ENCODE assay signal across 8 cellular contexts in genomic region chr2:238513346-238513745, GRCh38.
DNase-seq lines count a peak whose midpoint lies in the region; ATAC-seq, FAIRE-seq and TF ChIP-seq lines count a peak whose summit lies in the region.

No MANE protein-coding gene starts in this region.

- H3K9ac ChIP-seq in smooth muscle cell (ENCODE audit: low read depth) = no peak overlapping the region

- intact Hi-C loops in OCI-LY7 (cut with micrococcal nuclease; ENCODE audit: unreplicated experiment) = no loop called here

- peak; percentile 71 for TF ChIP-seq CTCF in C4-2B (conservative IDR thresholded peaks at IDR 0.05)
- peak; percentile 82 for TF ChIP-seq CTCF in OCI-LY7 (conservative IDR thresholded peaks at IDR 0.05; ENCODE audit: low read length)
- peak; percentile 53 for TF ChIP-seq CTCF in smooth muscle cell (IDR thresholded peaks at IDR 0.05; ENCODE audit: borderline replicate concordance, insufficient read depth, poor library complexity, severe bottlenecking)

- H3K9me3 ChIP-seq in OCI-LY7 (ENCODE audit: low read length) = no peaks in the 10 kb centered on the region
- peaks cover 3% of the 10 kb centered on the region for H3K9me3 ChIP-seq in smooth muscle cell (replicated peaks; ENCODE audit: low read depth)

- TF ChIP-seq POLR2A in erythroblast (IDR thresholded peaks at IDR 0.05; ENCODE audit: low read length) = no peak

- CTCF ChIA-PET in OCI-LY7 (lab: Charles Lee; ENCODE audit: unreplicated experiment) = no interaction called here

- FAIRE-seq in GM18507 (lab: Jason Lieb, UNC) = no peak

- no peaks in the 10 kb centered on the region for H3K27me3 ChIP-seq in smooth muscle cell (ENCODE audit: low read depth)

- H3K4me3 ChIP-seq in OCI-LY7 (ENCODE audit: low read depth, low read length, poor library complexity, severe bottlenecking) (no peak overlapping the region), smooth muscle cell (no peak overlapping the region)

- ATAC-seq in GM19395 (IDR thresholded peaks at IDR 0.05; ENCODE audit: unreplicated experiment) = no peak

- no peaks in the 10 kb centered on the region for H4K20me1 ChIP-seq in OCI-LY7 (ENCODE audit: insufficient read depth, low read length)
- H4K20me1 ChIP-seq in smooth muscle cell (ENCODE audit: low read depth) = no peaks in the 10 kb centered on the region

- H2AFZ ChIP-seq in OCI-LY7 (ENCODE audit: low read length) = no peak overlapping the region
- H2AFZ ChIP-seq in smooth muscle cell (ENCODE audit: low read depth) = no peak overlapping the region

- H3K36me3 ChIP-seq in OCI-LY7 (ENCODE audit: insufficient read depth, low read length) = no peaks in the 10 kb centered on the region
- H3K36me3 ChIP-seq in smooth muscle cell (ENCODE audit: low read depth) = no peaks in the 10 kb centered on the region

- POLR2A ChIA-PET in OCI-LY7 (lab: Charles Lee) = no interaction called here

- WGBS in smooth muscle cell (ENCODE audit: low lambda C conversion rate) = 21% methylated on average over 3 of the region's 3 CpGs

- H3K27ac ChIP-seq in C4-2B = no peak overlapping the region
- H3K27ac ChIP-seq in OCI-LY7 (ENCODE audit: low read depth, low read length, poor library complexity, severe bottlenecking) = no peak overlapping the region
- no peak overlapping the region for H3K27ac ChIP-seq in smooth muscle cell (ENCODE audit: low read depth)

- H3K4me2 ChIP-seq in OCI-LY7 (ENCODE audit: low read length) (no peak overlapping the region), smooth muscle cell (no peak overlapping the region)

- H3F3A ChIP-seq in smooth muscle cell (ENCODE audit: low read depth) = no peaks in the 10 kb centered on the region

- no peaks in the 10 kb centered on the region for H3K79me2 ChIP-seq in OCI-LY7 (ENCODE audit: insufficient read depth, low read depth, low read length)
- H3K79me2 ChIP-seq in smooth muscle cell (ENCODE audit: low read depth) = no peaks in the 10 kb centered on the region

- no peaks in the 10 kb centered on the region for H3K9me2 ChIP-seq in OCI-LY7 (ENCODE audit: insufficient read depth, low read length)

- DNase-seq in GM18507 (ENCODE audit: extremely low spot score, insufficient read length, low read depth) = peak; percentile 18
- peak; percentile 51 for DNase-seq in OCI-LY7 (ENCODE audit: low spot score)
- DNase-seq in erythroblast (lab: John Stamatoyannopoulos, UW) = peak; percentile 41 to 58
- DNase-seq in smooth muscle cell (lab: John Stamatoyannopoulos, UW; ENCODE audit: unreplicated experiment) = no peak
- DNase-seq in NCI-H2196 treated with DMSO at 0.1 percent for 48 hours (lab: John Stamatoyannopoulos, UW; ENCODE audit: unreplicated experiment) = no peak
- no peak for DNase-seq in activated CD4-positive, CD25-positive, alpha-beta regulatory T cell treated with anti-CD3 and anti-CD28 coated beads, Interleukin-2, amount 50 U/mL, for 72 hours

- BruUV-seq in OCI-LY7 (replicated peaks; lab: Mats Ljungman, UMichigan) = no TSS peak

- H3K4me1 ChIP-seq in OCI-LY7 (ENCODE audit: insufficient read depth, low read length, poor library complexity, severe bottlenecking) = no peaks in the 10 kb centered on the region
- H3K4me1 ChIP-seq in smooth muscle cell (ENCODE audit: low read depth) = peaks cover 11% of the 10 kb centered on the region

Comparison
In these comparisons a context has a peak if more than half of its experiments do, and no peak if none do; other contexts are left out.
1. DNase-seq: peak in GM18507 (single experiment), OCI-LY7 (single experiment) and erythroblast (2 of 2); none in smooth muscle cell (single experiment), NCI-H2196 treated with DMSO at 0.1 percent for 48 hours (single experiment) and activated CD4-positive, CD25-positive, alpha-beta regulatory T cell treated with anti-CD3 and anti-CD28 coated beads, Interleukin-2, amount 50 U/mL, for 72 hours (single experiment).
2. Peak in every context shown above with its lines, with median percentiles within 50 percentile points of each other: CTCF ChIP-seq.